Comparison of ENCODE assay signal across 20 cellular contexts in genomic region chr1:7655354-7655753, GRCh38.
A peak's percentile ranks its signal among the peaks of the same experiment; 100 is the strongest.
DNase-seq lines count a peak whose midpoint lies in the region; ATAC-seq, FAIRE-seq and TF ChIP-seq lines count a peak whose summit lies in the region.
"Had no signal": no experiment of that assay in that cellular context is flagged by ENCODE, and none has a peak within 500 bp of the region (broad histone marks: within the 10 kb centered on the region; RNA-seq: fewer than 3 reads in every experiment).

No MANE protein-coding gene starts in this region.

- no peaks in the 10 kb centered on the region for H3K27me3 ChIP-seq in neural progenitor cell

- no peak overlapping the region for H3K4me3 ChIP-seq in neural progenitor cell
- H3K4me3 ChIP-seq: A549, HAP-1 had no signal

- TF ChIP-seq CTCF in endothelial cell (IDR thresholded peaks at IDR 0.05; ENCODE audit: unreplicated experiment) (no peak), neural progenitor cell (IDR thresholded peaks at IDR 0.05) (no peak), type B pancreatic cell (conservative IDR thresholded peaks at IDR 0.05) (no peak)

- H3K9me3 Mint-ChIP-seq in endothelial cell (ENCODE audit: unreplicated experiment) (no peaks in the 10 kb centered on the region), neural progenitor cell (no peaks in the 10 kb centered on the region), type B pancreatic cell (no peaks in the 10 kb centered on the region)
- H3K9me3 Mint-ChIP-seq: CD4-positive, alpha-beta T cell had no signal

- DNase-seq in GM12891 (ENCODE audit: insufficient read length, low spot score): no peak
- no peak for DNase-seq in T-helper 17 cell
- DNase-seq in endothelial cell (ENCODE audit: low spot score): no peak
- no peak for DNase-seq in neural progenitor cell (ENCODE audit: low spot score)
- no peak for DNase-seq in NCI-H82 (lab: John Stamatoyannopoulos, UW)
- no peak for DNase-seq in type B pancreatic cell (ENCODE audit: extremely low spot score, unreplicated experiment)
- DNase-seq: AML-193; Caco-2; CD4-positive, alpha-beta T cell; DMS153; DMS79; GDM1 had no signal

- H3K9ac ChIP-seq in neural progenitor cell: no peak overlapping the region

- no peak for ATAC-seq in T-helper 17 cell
- ATAC-seq in GM18511 (IDR thresholded peaks at IDR 0.05; ENCODE audit: unreplicated experiment): no peak
- ATAC-seq: A549 had no signal

- no peak overlapping the region for H3K27ac ChIP-seq in neural progenitor cell
- H3K27ac ChIP-seq: 22Rv1, A549, C4-2B had no signal

- no peak overlapping the region for H2AFZ ChIP-seq in neural progenitor cell (replicated peaks)

- no peaks in the 10 kb centered on the region for H3K36me3 ChIP-seq in neural progenitor cell
- H3K36me3 ChIP-seq: HAP-1 had no signal

- H3K4me3 Mint-ChIP-seq in T-helper 17 cell (no peak overlapping the region), endothelial cell (ENCODE audit: unreplicated experiment) (no peak overlapping the region), neural progenitor cell (peak overlapping the region; percentile 6), type B pancreatic cell (no peak overlapping the region)
- H3K4me3 Mint-ChIP-seq: CD4-positive, alpha-beta T cell; IgD-negative memory B cell had no signal

- no peaks in the 10 kb centered on the region for H4K20me1 ChIP-seq in neural progenitor cell (ENCODE audit: low read depth)

- H3K36me3 Mint-ChIP-seq in T-helper 17 cell (ENCODE audit: low read depth) (peaks cover 5% of the 10 kb centered on the region), endothelial cell (ENCODE audit: low read depth, unreplicated experiment) (no peaks in the 10 kb centered on the region), neural progenitor cell (peaks cover 2% of the 10 kb centered on the region), type B pancreatic cell (no peaks in the 10 kb centered on the region)
- H3K36me3 Mint-ChIP-seq: IgD-negative memory B cell had no signal

- H3K27me3 Mint-ChIP-seq in T-helper 17 cell (no peaks in the 10 kb centered on the region), endothelial cell (ENCODE audit: unreplicated experiment) (peaks cover 5% of the 10 kb centered on the region), neural progenitor cell (ENCODE audit: insufficient read depth, low read depth) (peaks cover 13% of the 10 kb centered on the region), type B pancreatic cell (peaks cover 2% of the 10 kb centered on the region)
- H3K27me3 Mint-ChIP-seq: CD4-positive, alpha-beta T cell; IgD-negative memory B cell had no signal

- peak; percentile 16 for FAIRE-seq in GM12891 (lab: Jason Lieb, UNC)
- FAIRE-seq: A549, D721Med, GM19239 had no signal

- no peak overlapping the region for H3K4me2 ChIP-seq in neural progenitor cell
- H3K4me2 ChIP-seq: A549 had no signal

- H3F3A ChIP-seq in neural progenitor cell (ENCODE audit: low read depth): no peaks in the 10 kb centered on the region

- H3K4me1 Mint-ChIP-seq in T-helper 17 cell (peaks cover 6% of the 10 kb centered on the region), endothelial cell (ENCODE audit: unreplicated experiment) (no peaks in the 10 kb centered on the region), neural progenitor cell (peaks cover 35% of the 10 kb centered on the region), type B pancreatic cell (ENCODE audit: unreplicated experiment) (peaks cover 12% of the 10 kb centered on the region)
- H3K4me1 Mint-ChIP-seq: IgD-negative memory B cell had no signal

- no peaks in the 10 kb centered on the region for H3K4me1 ChIP-seq in neural progenitor cell
- H3K4me1 ChIP-seq: A549, Caco-2, HAP-1 had no signal

- no peak for TF ChIP-seq POLR2A in GM12891 (IDR thresholded peaks at IDR 0.05; ENCODE audit: low read depth, low read length)

- peak overlapping the region; percentile 32 for H3K27ac Mint-ChIP-seq in T-helper 17 cell
- peak overlapping the region; percentile 14 for H3K27ac Mint-ChIP-seq in endothelial cell (ENCODE audit: unreplicated experiment)
- no peak overlapping the region for H3K27ac Mint-ChIP-seq in neural progenitor cell
- H3K27ac Mint-ChIP-seq in type B pancreatic cell: no peak overlapping the region
- H3K27ac Mint-ChIP-seq: CD4-positive, alpha-beta T cell; IgD-negative memory B cell had no signal

- no peaks in the 10 kb centered on the region for H3K79me2 ChIP-seq in neural progenitor cell (ENCODE audit: low read depth)

- H3K9me3 ChIP-seq in T-helper 17 cell (ENCODE audit: control insufficient read depth, low read length, poor library complexity, severe bottlenecking) (no peaks in the 10 kb centered on the region), neural progenitor cell (ENCODE audit: low read depth) (no peaks in the 10 kb centered on the region)
- H3K9me3 ChIP-seq: A549, Caco-2, HAP-1 had no signal

TF ChIP-seq in GM12891, 5 proteins besides CTCF, POLR2A, EP300 and RAD21:
- TF ChIP-seq SPI1 (IDR thresholded peaks at IDR 0.05; ENCODE audit: low read depth, low read length) (no peak), POU2F2 (IDR thresholded peaks at IDR 0.05; ENCODE audit: low read depth, low read length) (no peak), POLR2AphosphoS5 (IDR thresholded peaks at IDR 0.05; ENCODE audit: low read depth, low read length) (no peak), TAF1 (IDR thresholded peaks at IDR 0.05; ENCODE audit: low read depth, low read length) (no peak), PAX5 (IDR thresholded peaks at IDR 0.05; ENCODE audit: insufficient read depth, low read length, severe bottlenecking) (no peak)

Comparison
In these comparisons a context has a peak if more than half of its experiments do, and no peak if none do; other contexts are left out.
1. H3K27ac Mint-ChIP-seq: peak in T-helper 17 cell (single experiment) and endothelial cell (single experiment); none in neural progenitor cell (single experiment) and type B pancreatic cell (single experiment).